ENCODE assay signal across 12 cellular contexts in genomic region chr7:106486331-106486730, GRCh38.
DNase-seq lines count a peak whose midpoint lies in the region; ATAC-seq and TF ChIP-seq lines count a peak whose summit lies in the region.
"Had no signal": no experiment of that assay in that cellular context is flagged by ENCODE, and none has a peak within 500 bp of the region (broad histone marks: within the 10 kb centered on the region; RNA-seq: fewer than 3 reads in every experiment).

No MANE protein-coding gene starts in this region.

- TF ChIP-seq CTCF in choroid plexus epithelial cell (conservative IDR thresholded peaks at IDR 0.05; ENCODE audit: low read depth, low read length), result no peak
- no peak for TF ChIP-seq CTCF in mesothelial cell of epicardium (IDR thresholded peaks at IDR 0.05; ENCODE audit: unreplicated experiment)

- peak overlapping the region; percentile 6 for H3K27ac Mint-ChIP-seq in mesothelial cell of epicardium
- no peak overlapping the region for H3K27ac Mint-ChIP-seq in T-helper 17 cell

- no peaks in the 10 kb centered on the region for H3K36me3 Mint-ChIP-seq in mesothelial cell of epicardium
- peaks cover 2% of the 10 kb centered on the region for H3K36me3 Mint-ChIP-seq in T-helper 17 cell (ENCODE audit: low read depth)

- no peak for ATAC-seq in T-helper 17 cell
- no peak for ATAC-seq in GM21786 (IDR thresholded peaks at IDR 0.05; ENCODE audit: unreplicated experiment)

- in situ Hi-C loops in ACHN (cut with HindIII; ENCODE audit: low pct_ligation_motif_present, low pct_unique_long_range_greater_than_20kb, low sequenced_read_pairs), result no loop called here

- peaks cover 25% of the 10 kb centered on the region for H3K4me1 Mint-ChIP-seq in mesothelial cell of epicardium
- H3K4me1 Mint-ChIP-seq in T-helper 17 cell, result peaks cover 2% of the 10 kb centered on the region

- DNase-seq in ACHN (peak; percentile 95), LHCN-M2 (ENCODE audit: low read depth) (peak; percentile 53), choroid plexus epithelial cell (ENCODE audit: low read depth) (peak; percentile 68), mesothelial cell of epicardium (ENCODE audit: low spot score in 2 of 2, unreplicated experiment in 2 of 2) (no peak), pons (ENCODE audit: low spot score) (no peak), T-helper 17 cell (no peak), NCI-H2107 treated with DMSO at 0.1 percent for 48 hours (lab: John Stamatoyannopoulos, UW; ENCODE audit: unreplicated experiment) (no peak)
- DNase-seq: activated CD4-positive, alpha-beta T cell treated with anti-CD3 and anti-CD28 coated beads for 4 hours; activated naive CD4-positive, alpha-beta T cell treated with anti-CD3 and anti-CD28 coated beads, Interleukin-2, amount 50 U/mL, for 16 hours; NCI-H526 treated with DMSO at 0.1 percent for 48 hours; posterior cingulate gyrus had no signal

- H3K4me3 ChIP-seq in choroid plexus epithelial cell (ENCODE audit: low read depth, low read length), result no peak overlapping the region

- H3K27me3 Mint-ChIP-seq in mesothelial cell of epicardium (ENCODE audit: low read depth) (no peaks in the 10 kb centered on the region), T-helper 17 cell (peaks cover 33% of the 10 kb centered on the region)

- no peak overlapping the region for H3K4me3 Mint-ChIP-seq in mesothelial cell of epicardium
- no peak overlapping the region for H3K4me3 Mint-ChIP-seq in T-helper 17 cell

- H3K9me3 ChIP-seq in T-helper 17 cell (ENCODE audit: control insufficient read depth, low read length, poor library complexity, severe bottlenecking), result no peaks in the 10 kb centered on the region

- H3K9me3 Mint-ChIP-seq in mesothelial cell of epicardium, result peaks cover 18% of the 10 kb centered on the region

Comparison
In these comparisons a context has a peak if more than half of its experiments do, and no peak if none do; other contexts are left out.
1. DNase-seq: peak in ACHN (single experiment), LHCN-M2 (single experiment) and choroid plexus epithelial cell (single experiment); none in mesothelial cell of epicardium (0 of 2), pons (single experiment), T-helper 17 cell (0 of 3) and NCI-H2107 treated with DMSO at 0.1 percent for 48 hours (single experiment).